ENCODE assay signal across 8 cellular contexts in the genomic region with DNA sequence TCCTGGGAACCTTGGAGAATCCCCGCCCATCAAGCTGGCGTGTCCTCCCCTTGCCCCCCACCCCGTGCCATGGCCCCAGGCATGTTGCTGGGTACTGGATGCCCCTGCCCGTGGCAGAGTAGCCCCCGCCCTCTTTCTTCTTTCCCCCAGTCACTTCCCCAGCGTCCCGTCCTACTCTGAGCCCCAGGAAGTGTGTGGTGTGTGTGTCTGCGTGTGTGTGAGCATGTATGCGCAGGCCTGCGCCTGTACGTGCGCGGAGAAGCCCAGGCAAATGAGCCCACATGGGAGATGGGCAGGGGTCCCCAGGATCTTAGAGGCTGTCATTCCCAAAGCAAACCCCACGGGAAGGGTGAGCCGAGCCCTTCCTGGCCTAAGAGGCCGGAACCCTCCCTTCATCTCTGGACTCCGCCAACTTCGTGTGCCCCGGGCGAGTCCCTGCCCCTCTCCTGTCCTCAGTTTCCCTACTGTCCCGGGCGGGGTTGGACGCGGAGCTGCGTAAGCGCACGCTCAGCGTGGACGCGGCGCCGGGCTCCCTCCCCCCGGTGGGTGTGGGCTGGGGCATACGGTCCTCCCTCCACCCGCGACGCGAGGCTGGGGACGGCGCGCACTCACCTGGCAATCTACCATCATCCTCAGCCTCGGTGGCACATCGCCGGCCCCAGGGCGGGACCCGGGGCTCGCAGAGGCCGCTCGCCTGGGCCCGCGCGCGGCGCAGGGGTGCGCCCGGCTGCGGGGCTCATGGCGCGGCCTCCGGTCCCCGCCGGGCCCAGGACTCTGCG. TPM values are rescaled to one million over a fixed set of nuclear protein-coding genes. Genes with fewer than 3 reads are reported as not detected.
A peak's percentile ranks its signal among the peaks of the same experiment; 100 is the strongest.
DNase-seq lines count a peak whose midpoint lies in the region; ATAC-seq, FAIRE-seq and TF ChIP-seq lines count a peak whose summit lies in the region.

No MANE protein-coding gene starts in this region.

- H3F3A ChIP-seq in SK-N-SH (replicated peaks; ENCODE audit: insufficient read depth): peaks cover 9% of the 10 kb centered on the region

- peak overlapping the region in 6 of 7 donors; percentile 80 to 92 (median 88) for H3K27ac Mint-ChIP-seq in CD14-positive monocyte

- no peaks in the 10 kb centered on the region for H3K9me3 Mint-ChIP-seq in CD14-positive monocyte

- peak overlapping the region; percentile 69 to 80 for H3K27ac ChIP-seq in SK-N-SH (ENCODE audit: low read depth in 2 of 2, low read length in 1 of 2)

- POLR2A ChIA-PET in SK-N-SH (lab: Yijun Ruan, JAX): interaction anchor here (0.7 to 2.3 kb wide), 8 partner anchors 15 to 118 kb away, joined by 3 to 10 read pairs (median 4); partner anchors contain the start of gene GTF3C5

- peaks cover 26% of the 10 kb centered on the region; the same call in 1 of the 2 replicates for H3K79me2 ChIP-seq in SK-N-SH (ENCODE audit: insufficient read depth)

- FAIRE-seq in GM19239 (lab: Jason Lieb, UNC): peak; percentile 49

- peaks cover 0 to 2% of the 10 kb centered on the region in 2 experiments for H3K36me3 ChIP-seq in SK-N-SH (replicated peaks in 1 of 2; ENCODE audit: control insufficient read depth in 1 of 2, insufficient read depth in 2 of 2, low read length in 1 of 2)
- H3K36me3 ChIP-seq in skeletal muscle satellite cell (ENCODE audit: insufficient read depth, low read length): no peaks in the 10 kb centered on the region

- no peak for TF ChIP-seq EP300 in SK-N-SH (IDR thresholded peaks at IDR 0.05; ENCODE audit: borderline replicate concordance in 1 of 2, low read depth in 1 of 2, low read length in 1 of 2)

- H3K9me3 ChIP-seq in SK-N-SH (no peaks in the 10 kb centered on the region), skeletal muscle satellite cell (replicated peaks; ENCODE audit: low read length) (no peaks in the 10 kb centered on the region)

- no peak for TF ChIP-seq RAD21 in SK-N-SH (IDR thresholded peaks at IDR 0.05; ENCODE audit: low read length)

- intact Hi-C loops in CD14-positive monocyte (cut with micrococcal nuclease): loop anchor here (2.0 to 5.0 kb wide), 2 partner anchors 14 to 116 kb away; partner anchors contain the start of genes GTF3C5 (in 2 of the 2) and GBGT1 (in 1 of the 2)

- H3K27me3 Mint-ChIP-seq in CD14-positive monocyte (ENCODE audit: low read depth in 3 of 3): peaks cover 4 to 15% (median 6%) of the 10 kb centered on the region in 3 donors

- 7% methylated on average over 14 of the region's 63 CpGs for WGBS in SK-N-SH (ENCODE audit: low lambda C conversion rate)

- peak overlapping the region; percentile 99 for H3K4me2 ChIP-seq in SK-N-SH
- peak overlapping the region; percentile 89 for H3K4me2 ChIP-seq in skeletal muscle satellite cell (ENCODE audit: low read length)

- DNase-seq in CD14-positive monocyte (ENCODE audit: low spot score) (peak; percentile 72), GM19239 (ENCODE audit: insufficient read length, low spot score) (no peak), SK-N-SH (peak; percentile 61), anterior cingulate cortex (lab: John Stamatoyannopoulos, UW) (peak in 33 of 58 donors; percentile 19 to 66 (median 51)), hepatic stellate cell (ENCODE audit: low spot score) (peak; percentile 62), iPS-NIHi7 (ENCODE audit: extremely low spot score) (no peak)

- peak overlapping the region; percentile 81 for H3K9ac ChIP-seq in SK-N-SH
- peak overlapping the region; percentile 88 for H3K9ac ChIP-seq in skeletal muscle satellite cell (ENCODE audit: low read depth, low read length)

- H3K4me1 Mint-ChIP-seq in CD14-positive monocyte: peaks cover 37% of the 10 kb centered on the region

- no peaks in the 10 kb centered on the region for H3K9me2 ChIP-seq in SK-N-SH

- H3K4me3 ChIP-seq in SK-N-SH (ENCODE audit: low read depth in 2 of 2, low read length in 1 of 2) (peak overlapping the region; percentile 76 to 81), skeletal muscle satellite cell (ENCODE audit: low read length) (peak overlapping the region; percentile 74)

- peaks cover 0 to 1% of the 10 kb centered on the region in 2 donors for H3K36me3 Mint-ChIP-seq in CD14-positive monocyte

- no peak for TF ChIP-seq CTCF in CD14-positive monocyte (IDR thresholded peaks at IDR 0.05)
- no peak for TF ChIP-seq CTCF in SK-N-SH (IDR thresholded peaks at IDR 0.05)

- H3K27me3 ChIP-seq in SK-N-SH (ENCODE audit: insufficient read depth) (no peaks in the 10 kb centered on the region), skeletal muscle satellite cell (ENCODE audit: control insufficient read depth, insufficient read depth, low read length) (peaks cover 7% of the 10 kb centered on the region)

- H3K4me3 Mint-ChIP-seq in CD14-positive monocyte: peak overlapping the region; percentile 88 to 91

- peak; percentile 10 for ATAC-seq in HG03442 (IDR thresholded peaks at IDR 0.05; ENCODE audit: unreplicated experiment)

- CTCF ChIA-PET in SK-N-SH (lab: Yijun Ruan, JAX): interaction anchor here (0.8 to 11.6 kb wide), 14 partner anchors 11 to 157 kb away, joined by 3 to 810 read pairs (median 7); partner anchors contain the start of genes GTF3C5 and RALGDS

- peak overlapping the region; percentile 68 for H2AFZ ChIP-seq in SK-N-SH (ENCODE audit: low read depth)

- H3K4me1 ChIP-seq in SK-N-SH (ENCODE audit: control insufficient read depth in 1 of 2, insufficient read depth in 2 of 2, low read depth in 1 of 2, low read length in 1 of 2): peaks cover 0 to 31% of the 10 kb centered on the region in 2 experiments; a peak in 2 of 4 replicates
- peaks cover 15% of the 10 kb centered on the region for H3K4me1 ChIP-seq in skeletal muscle satellite cell (ENCODE audit: control insufficient read depth, insufficient read depth, low read length)

- H4K20me1 ChIP-seq in SK-N-SH (ENCODE audit: insufficient read depth): peaks cover 29% of the 10 kb centered on the region

TF ChIP-seq in SK-N-SH, 30 proteins besides CTCF, POLR2A, EP300 and RAD21:
- TF ChIP-seq MXI1 (IDR thresholded peaks at IDR 0.05; ENCODE audit: low read depth, low read length): peak; percentile 17; the same call in 1 of the 2 replicates
- no peak for TF ChIP-seq FOSL2 (IDR thresholded peaks at IDR 0.05; ENCODE audit: borderline replicate concordance, low read depth)
- TF ChIP-seq TAF1 (IDR thresholded peaks at IDR 0.05; ENCODE audit: borderline replicate concordance, low read depth, low read length): 0 out of 2 replicates have a peak, but pooled peaks have one; percentile 7
- peak; percentile 53; the same call in 1 of the 2 replicates for TF ChIP-seq NRF1 (IDR thresholded peaks at IDR 0.05; ENCODE audit: low read depth, low read length)

RNA-seq across cellular contexts. Expression of gene GBGT1, which starts 15.2 kb away (rescaled TPM):
- polyA plus RNA-seq in CD14-positive monocyte (1 to 10 TPM; 7.1 to 8.0 TPM), SK-N-SH (2012; rRNA removed) (0.45 and 0.51 TPM in 2 replicates)
- 0.22 and 0.30 TPM in 2 replicates for polyA plus RNA-seq in SK-N-SH (2012; cell fraction: cytosol; rRNA removed)
- 1.1 and 1.7 TPM in 2 replicates for polyA plus RNA-seq in SK-N-SH (2012; cell fraction: nucleus; rRNA removed)
- total RNA-seq in skeletal muscle satellite cell (2012; rRNA removed): under 0.01 and 1.3 TPM in 2 replicates

RNA-seq across cellular contexts. Expression of gene RALGDS, which starts 27.5 kb away (rescaled TPM):
- polyA plus RNA-seq in CD14-positive monocyte (1 to 10 TPM; 3.5 to 4.2 TPM), SK-N-SH (2012; rRNA removed) (64.1 and 64.7 TPM in 2 replicates)
- polyA plus RNA-seq in SK-N-SH (2012; cell fraction: cytosol; rRNA removed): 29.8 and 47.9 TPM in 2 replicates
- 152 and 169 TPM in 2 replicates for polyA plus RNA-seq in SK-N-SH (2012; cell fraction: nucleus; rRNA removed)
- total RNA-seq in skeletal muscle satellite cell (2012; rRNA removed): 15.0 and 18.1 TPM in 2 replicates

Comparison
In these comparisons a context has a peak if more than half of its experiments do, and no peak if none do; other contexts are left out.
1. DNase-seq: peak in CD14-positive monocyte (single experiment), SK-N-SH (single experiment), anterior cingulate cortex (33 of 58) and hepatic stellate cell (single experiment); none in GM19239 (single experiment) and iPS-NIHi7 (single experiment).
2. RNA of gene RALGDS, which starts 27.5 kb away (polyA plus RNA-seq): 29.8 to 169 TPM in SK-N-SH; 3.5 to 4.2 TPM in CD14-positive monocyte; every median in the first group is over 4 times any median in the second.